ENCODE assay signal across 17 cellular contexts in the genomic region with DNA sequence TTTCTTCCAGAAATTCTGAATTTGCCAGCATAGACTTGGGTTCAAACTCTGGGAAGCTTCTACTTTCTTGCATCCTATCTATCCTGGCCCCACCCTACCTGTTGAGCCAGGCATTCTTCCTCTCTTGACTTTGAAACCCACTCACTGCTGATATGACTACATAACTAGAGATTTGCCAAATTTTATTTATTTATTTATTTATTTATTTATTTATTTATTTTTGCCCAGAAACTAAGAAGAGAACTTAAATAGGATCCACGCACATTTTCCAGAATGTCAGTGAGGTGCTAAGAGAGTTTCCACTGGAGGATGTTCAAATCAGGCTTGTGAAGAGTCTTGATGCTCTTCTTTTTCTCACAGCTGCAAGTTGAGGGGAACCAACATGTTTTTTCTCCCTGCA.
"Had no signal": no experiment of that assay in that cellular context is flagged by ENCODE, and none has a peak within 500 bp of the region (broad histone marks: within the 10 kb centered on the region; RNA-seq: fewer than 3 reads in every experiment).

No MANE protein-coding gene starts in this region.

- H3K4me1 Mint-ChIP-seq: immature natural killer cell, mesothelial cell of epicardium, naive B cell had no signal

- H3K36me3 Mint-ChIP-seq: immature natural killer cell, mesothelial cell of epicardium, naive B cell had no signal

- ATAC-seq: foreskin keratinocyte, gastroesophageal sphincter, heart left ventricle, left cardiac atrium, left lung, left ventricle myocardium superior, lower lobe of right lung had no signal

- H3K4me3 Mint-ChIP-seq: immature natural killer cell, mesothelial cell of epicardium, naive B cell had no signal

- H3K27ac Mint-ChIP-seq: immature natural killer cell, mesothelial cell of epicardium, naive B cell had no signal

- DNase-seq: dermis blood vessel endothelial cell; dorsolateral prefrontal cortex; effector CD4-positive, alpha-beta T cell; effector memory CD4-positive, alpha-beta T cell; foreskin keratinocyte; heart left ventricle; hypothalamus; immature natural killer cell; left cardiac atrium; left lung; left ventricle myocardium superior; lower lobe of right lung; mesenchymal stem cell; mucosa of descending colon; naive B cell had no signal
